Comparison of ENCODE assay signal across 8 cellular contexts in genomic region chr12:54282949-54283593, GRCh38. TPM values are rescaled to one million over a fixed set of nuclear protein-coding genes. Genes with fewer than 3 reads are reported as not detected.
DNase-seq lines count a peak whose midpoint lies in the region; ATAC-seq, FAIRE-seq and TF ChIP-seq lines count a peak whose summit lies in the region.

No MANE protein-coding gene starts in this region.

- H3K27ac ChIP-seq in heart right ventricle (peak overlapping the region in 2 of 10 donors; percentile 33 to 94), HepG2 (ENCODE audit: extremely low read length, insufficient read depth, low read length) (no peak overlapping the region), upper lobe of right lung (no peak overlapping the region)

- no peak for TF ChIP-seq RAD21 in HepG2 (CRISPR knock-in tag; IDR thresholded peaks at IDR 0.05)

- TF ChIP-seq POLR2A in HepG2 (IDR thresholded peaks at IDR 0.05; ENCODE audit: insufficient read depth in 1 of 2, low read depth in 2 of 2, low read length in 2 of 2) = peak; percentile 14 to 58; a peak in 1 of 4 replicates

- H3K4me1 ChIP-seq in heart right ventricle (peaks cover 18 to 76% (median 67%) of the 10 kb centered on the region in 9 donors), HepG2 (ENCODE audit: insufficient read depth, low read length) (peaks cover 55% of the 10 kb centered on the region), upper lobe of right lung (peaks cover 63% of the 10 kb centered on the region)

- peaks cover 65% of the 10 kb centered on the region for H4K20me1 ChIP-seq in HepG2 (ENCODE audit: insufficient read depth, low read length)

- no peak for DNase-seq in heart right ventricle
- no peak for DNase-seq in left cardiac atrium
- peak; percentile 44 for DNase-seq in activated naive CD4-positive, alpha-beta T cell treated with anti-CD3 and anti-CD28 coated beads, Interleukin-2, amount 50 U/mL, for 16 hours
- no peak for DNase-seq in HepG2 (ENCODE audit: low spot score)
- DNase-seq in upper lobe of right lung = no peak
- DNase-seq in UCSD-AML1 (lab: John Stamatoyannopoulos, UW; ENCODE audit: unreplicated experiment) = no peak
- DNase-seq in SK-N-DZ (ENCODE audit: low spot score) = no peak

- H2AFZ ChIP-seq in HepG2 (ENCODE audit: low read length) = no peak overlapping the region

- H3K4me3 ChIP-seq in heart right ventricle (peak overlapping the region in 8 of 10 donors; percentile 0 to 88 (median 74)), HepG2 (replicated peaks in 1 of 3; ENCODE audit: insufficient read depth in 1 of 3, low read depth in 2 of 3, low read length in 3 of 3) (peak overlapping the region; percentile 73 to 79 (median 76)), upper lobe of right lung (peak overlapping the region; percentile 95)

- peaks cover 0 to 68% (median 46%) of the 10 kb centered on the region in 9 donors for H3K36me3 ChIP-seq in heart right ventricle
- peaks cover 13 to 59% of the 10 kb centered on the region in 2 experiments for H3K36me3 ChIP-seq in HepG2 (replicated peaks in 1 of 2; ENCODE audit: control insufficient read depth in 1 of 2, insufficient read depth in 2 of 2, low read length in 2 of 2)
- H3K36me3 ChIP-seq in upper lobe of right lung = peaks cover 65% of the 10 kb centered on the region

- no peak for FAIRE-seq in HepG2 (lab: Jason Lieb, UNC)

- WGBS in heart right ventricle, 2 donors = 30 to 35% methylated on average over 11 of the region's 11 CpGs
- 51% methylated on average over 11 of the region's 11 CpGs for WGBS in HepG2 (ENCODE audit: low lambda C conversion rate)

- peak overlapping the region; percentile 79 for H3K4me2 ChIP-seq in HepG2 (ENCODE audit: low read depth, low read length)

- TF ChIP-seq EP300 in HepG2 (IDR thresholded peaks at IDR 0.05; ENCODE audit: low read depth in 2 of 2, low read length in 2 of 2) = no peak
- TF ChIP-seq EP300 in HepG2 (CRISPR knock-in tag; IDR thresholded peaks at IDR 0.05; ENCODE audit: borderline replicate concordance) = no peak

- in situ Hi-C loops in HepG2 (cut with HindIII; ENCODE audit: extremely low pct_ligation_motif_present, low pct_unique_long_range_greater_than_20kb) = loop anchor here (5.0 kb wide), 1 partner anchor 44 kb away; the partner anchor contains the start of gene COPZ1

- H3K27me3 ChIP-seq in heart right ventricle (no peaks in the 10 kb centered on the region), HepG2 (ENCODE audit: control insufficient read depth in 1 of 2, insufficient read depth in 2 of 2, low read length in 2 of 2) (no peaks in the 10 kb centered on the region; a peak in 1 of 5 replicates), upper lobe of right lung (no peaks in the 10 kb centered on the region)

- BruUV-seq in HepG2 (replicated peaks; lab: Mats Ljungman, UMichigan) = no TSS peak

- H3K9me3 ChIP-seq in heart right ventricle (no peaks in the 10 kb centered on the region), HepG2 (ENCODE audit: low read length) (no peaks in the 10 kb centered on the region), upper lobe of right lung (no peaks in the 10 kb centered on the region)

- H3K9ac ChIP-seq in HepG2 (ENCODE audit: insufficient read depth, low read depth, low read length) = peak overlapping the region; percentile 100

- CTCF ChIA-PET in HepG2 (lab: Yijun Ruan, JAX; ENCODE audit: low intra/inter-chr PET ratio, low total read pairs) = no interaction called here

- TF ChIP-seq CTCF in heart right ventricle (IDR thresholded peaks at IDR 0.05) (no peak), HepG2 (CRISPR knock-in tag; IDR thresholded peaks at IDR 0.05) (no peak), upper lobe of right lung (IDR thresholded peaks at IDR 0.05) (no peak)

- POLR2A ChIA-PET in HepG2 (lab: Yijun Ruan, JAX) = interaction anchor here (1.5 to 5.2 kb wide), 4 partner anchors 11 to 76 kb away, joined by 7 to 65 read pairs (median 13); partner anchors contain the start of genes COPZ1 and NFE2

- ATAC-seq in heart right ventricle = no peak
- no peak for ATAC-seq in left cardiac atrium
- no peak for ATAC-seq in HepG2
- ATAC-seq in upper lobe of right lung = no peak
- no peak for ATAC-seq in HG03045 (IDR thresholded peaks at IDR 0.05; ENCODE audit: unreplicated experiment)

- peaks cover 55% of the 10 kb centered on the region for H3K79me2 ChIP-seq in HepG2 (ENCODE audit: insufficient read depth, low read length)

- intact Hi-C loops in heart right ventricle (cut with DNase I) (loop anchor here in 4 of 10 donors (5.0 to 10.0 kb wide), 4 partner anchors 39 to 84 kb away; partner anchors contain the start of gene GPR84 (in 1 of the 4)), left cardiac atrium (cut with DNase I) (no loop called here), HepG2 (cut with micrococcal nuclease; ENCODE audit: unreplicated experiment) (no loop called here), upper lobe of right lung (cut with DNase I) (no loop called here)

RNA-seq across cellular contexts. Expression of gene HNRNPA1, which starts 2.5 kb away (rescaled TPM):
- total RNA-seq in heart right ventricle (100 to 1,000 TPM; 419 to 538 (median 462) TPM), left cardiac atrium (100 to 1,000 TPM; 431 to 588 TPM), HepG2 (2016; rRNA removed; fragmentation: Illumina TruSeq; extraction: Trizol) (1,820 and 2,673 TPM in 2 replicates), upper lobe of right lung (498 TPM)
- polyA plus RNA-seq in heart right ventricle (100 to 1,000 TPM; 353 to 641 TPM), HepG2 (2011; rRNA removed) (480 and 535 TPM in 2 replicates)
- 661 and 834 TPM in 2 replicates for total RNA-seq in HepG2 (2016; cell fraction: cytosol; rRNA removed; fragmentation: Illumina TruSeq; extraction: Trizol; ENCODE audit: low read depth)
- total RNA-seq in HepG2 (2016; cell fraction: insoluble cytoplasmic fraction; rRNA removed; fragmentation: Illumina TruSeq; extraction: Trizol) = 1,900 and 2,565 TPM in 2 replicates
- 1,646 and 2,012 TPM in 2 replicates for total RNA-seq in HepG2 (2016; cell fraction: membrane; rRNA removed; fragmentation: Illumina TruSeq; extraction: Trizol)
- total RNA-seq in HepG2 (2016; cell fraction: nucleus; rRNA removed; fragmentation: Illumina TruSeq; extraction: Trizol) = 924 and 962 TPM in 2 replicates
- polyA plus RNA-seq in HepG2 (2011; cell fraction: cytosol; rRNA removed) = 613 and 623 TPM in 2 replicates
- 402 and 463 TPM in 2 replicates for polyA plus RNA-seq in HepG2 (2011; cell fraction: nucleus; rRNA removed)
- 1,081 and 1,908 TPM in 2 replicates for polyA plus RNA-seq in HepG2 (2012)
- 1,228 and 1,423 TPM in 2 replicates for polyA plus RNA-seq in HepG2 (2016; cell fraction: cytosol; fragmentation: Illumina TruSeq; extraction: Trizol; ENCODE audit: low read depth)
- 4,120 and 4,455 TPM in 2 replicates for polyA plus RNA-seq in HepG2 (2016; cell fraction: insoluble cytoplasmic fraction; fragmentation: Illumina TruSeq; extraction: Trizol; ENCODE audit: low read depth)
- polyA plus RNA-seq in HepG2 (2016; cell fraction: membrane; fragmentation: Illumina TruSeq; extraction: Trizol; ENCODE audit: low read depth) = 2,490 and 3,014 TPM in 2 replicates
- polyA plus RNA-seq in HepG2 (2016; cell fraction: nucleus; fragmentation: Illumina TruSeq; extraction: Trizol; ENCODE audit: insufficient read depth, low read depth) = 1,903 and 1,961 TPM in 2 replicates
- polyA minus RNA-seq in HepG2 (2011; rRNA and poly(A)+ RNA removed; ENCODE audit: low replicate concordance) = 314 and 476 TPM in 2 replicates
- 569 and 577 TPM in 2 replicates for polyA minus RNA-seq in HepG2 (2011; cell fraction: cytosol; rRNA and poly(A)+ RNA removed)
- 681 and 757 TPM in 2 replicates for polyA minus RNA-seq in HepG2 (2011; cell fraction: nucleus; rRNA and poly(A)+ RNA removed)
- 1,254 and 1,728 TPM in 2 replicates for polyA plus RNA-seq in SK-N-DZ (2014; cell fraction: cytosol; rRNA removed)
- 616 and 1,253 TPM in 2 replicates for polyA plus RNA-seq in SK-N-DZ (2014; cell fraction: nucleus; rRNA removed)

RNA-seq across cellular contexts. Expression of gene CBX5, which starts 3.1 kb away (rescaled TPM):
- 10 to 100 TPM; 44.4 to 53.5 (median 49.7) TPM for total RNA-seq in heart right ventricle
- polyA plus RNA-seq in heart right ventricle = 10 to 100 TPM; 13.4 to 19.2 TPM
- 10 to 100 TPM; 50.8 to 55.7 TPM for total RNA-seq in left cardiac atrium
- total RNA-seq in HepG2 (2016; rRNA removed; fragmentation: Illumina TruSeq; extraction: Trizol) = 22.2 and 45.4 TPM in 2 replicates
- total RNA-seq in HepG2 (2016; cell fraction: cytosol; rRNA removed; fragmentation: Illumina TruSeq; extraction: Trizol; ENCODE audit: low read depth) = 3.0 TPM in 2 replicates
- 20.1 and 44.7 TPM in 2 replicates for total RNA-seq in HepG2 (2016; cell fraction: insoluble cytoplasmic fraction; rRNA removed; fragmentation: Illumina TruSeq; extraction: Trizol)
- total RNA-seq in HepG2 (2016; cell fraction: membrane; rRNA removed; fragmentation: Illumina TruSeq; extraction: Trizol) = 9.1 and 9.7 TPM in 2 replicates
- total RNA-seq in HepG2 (2016; cell fraction: nucleus; rRNA removed; fragmentation: Illumina TruSeq; extraction: Trizol) = 19.3 and 21.1 TPM in 2 replicates
- 10.5 and 16.0 TPM in 2 replicates for polyA plus RNA-seq in HepG2 (2011; rRNA removed)
- 6.7 and 8.9 TPM in 2 replicates for polyA plus RNA-seq in HepG2 (2011; cell fraction: cytosol; rRNA removed)
- 5.7 and 6.4 TPM in 2 replicates for polyA plus RNA-seq in HepG2 (2011; cell fraction: nucleus; rRNA removed)
- 8.5 and 12.6 TPM in 2 replicates for polyA plus RNA-seq in HepG2 (2012)
- 5.0 and 5.3 TPM in 2 replicates for polyA plus RNA-seq in HepG2 (2016; cell fraction: cytosol; fragmentation: Illumina TruSeq; extraction: Trizol; ENCODE audit: low read depth)
- polyA plus RNA-seq in HepG2 (2016; cell fraction: insoluble cytoplasmic fraction; fragmentation: Illumina TruSeq; extraction: Trizol; ENCODE audit: low read depth) = 32.3 and 33.7 TPM in 2 replicates
- polyA plus RNA-seq in HepG2 (2016; cell fraction: membrane; fragmentation: Illumina TruSeq; extraction: Trizol; ENCODE audit: low read depth) = 6.0 and 6.2 TPM in 2 replicates
- polyA plus RNA-seq in HepG2 (2016; cell fraction: nucleus; fragmentation: Illumina TruSeq; extraction: Trizol; ENCODE audit: insufficient read depth, low read depth) = 17.7 and 19.9 TPM in 2 replicates
- polyA minus RNA-seq in HepG2 (2011; rRNA and poly(A)+ RNA removed; ENCODE audit: low replicate concordance) = 23.7 and 77.0 TPM in 2 replicates
- 20.8 and 23.0 TPM in 2 replicates for polyA minus RNA-seq in HepG2 (2011; cell fraction: cytosol; rRNA and poly(A)+ RNA removed)
- polyA minus RNA-seq in HepG2 (2011; cell fraction: nucleus; rRNA and poly(A)+ RNA removed) = 16.2 and 18.3 TPM in 2 replicates
- 52.3 TPM for total RNA-seq in upper lobe of right lung
- 64.8 and 65.8 TPM in 2 replicates for polyA plus RNA-seq in SK-N-DZ (2014; cell fraction: cytosol; rRNA removed)
- 27.8 and 50.7 TPM in 2 replicates for polyA plus RNA-seq in SK-N-DZ (2014; cell fraction: nucleus; rRNA removed)

RNA-seq across cellular contexts. Expression of gene NFE2, which starts 17.7 kb away (rescaled TPM):
- total RNA-seq in heart right ventricle (1 to 10 TPM in 1 of 10 donors, under 1 TPM in 8, not detected in 1; 0.17 to 1.4 (median 0.50) TPM), left cardiac atrium (1 to 10 TPM; 1.0 to 1.6 TPM), HepG2 (2016; rRNA removed; fragmentation: Illumina TruSeq; extraction: Trizol) (7.8 and 8.5 TPM in 2 replicates), upper lobe of right lung (7.5 TPM)
- polyA plus RNA-seq in heart right ventricle (under 1 TPM in 1 of 2 donors, not detected in 1; 0.28 TPM), HepG2 (2011; rRNA removed) (4.1 and 4.5 TPM in 2 replicates)
- total RNA-seq in HepG2 (2016; cell fraction: cytosol; rRNA removed; fragmentation: Illumina TruSeq; extraction: Trizol; ENCODE audit: low read depth) = 2.9 and 3.4 TPM in 2 replicates
- 7.5 and 8.1 TPM in 2 replicates for total RNA-seq in HepG2 (2016; cell fraction: insoluble cytoplasmic fraction; rRNA removed; fragmentation: Illumina TruSeq; extraction: Trizol)
- total RNA-seq in HepG2 (2016; cell fraction: membrane; rRNA removed; fragmentation: Illumina TruSeq; extraction: Trizol) = 6.2 and 6.6 TPM in 2 replicates
- total RNA-seq in HepG2 (2016; cell fraction: nucleus; rRNA removed; fragmentation: Illumina TruSeq; extraction: Trizol) = 5.7 and 6.3 TPM in 2 replicates
- 2.5 and 3.0 TPM in 2 replicates for polyA plus RNA-seq in HepG2 (2011; cell fraction: cytosol; rRNA removed)
- polyA plus RNA-seq in HepG2 (2011; cell fraction: nucleus; rRNA removed) = 3.5 and 3.8 TPM in 2 replicates
- polyA plus RNA-seq in HepG2 (2012) = 1.3 and 1.8 TPM in 2 replicates
- polyA plus RNA-seq in HepG2 (2016; cell fraction: cytosol; fragmentation: Illumina TruSeq; extraction: Trizol; ENCODE audit: low read depth) = 1.9 and 3.1 TPM in 2 replicates
- polyA plus RNA-seq in HepG2 (2016; cell fraction: insoluble cytoplasmic fraction; fragmentation: Illumina TruSeq; extraction: Trizol; ENCODE audit: low read depth) = 10.3 and 10.9 TPM in 2 replicates
- 3.7 and 4.5 TPM in 2 replicates for polyA plus RNA-seq in HepG2 (2016; cell fraction: membrane; fragmentation: Illumina TruSeq; extraction: Trizol; ENCODE audit: low read depth)
- 11.6 and 14.3 TPM in 2 replicates for polyA plus RNA-seq in HepG2 (2016; cell fraction: nucleus; fragmentation: Illumina TruSeq; extraction: Trizol; ENCODE audit: insufficient read depth, low read depth)
- polyA minus RNA-seq in HepG2 (2011; rRNA and poly(A)+ RNA removed; ENCODE audit: low replicate concordance) = 1.7 and 3.8 TPM in 2 replicates
- polyA minus RNA-seq in HepG2 (2011; cell fraction: cytosol; rRNA and poly(A)+ RNA removed) = 0.49 and 2.3 TPM in 2 replicates
- 1.0 and 1.7 TPM in 2 replicates for polyA minus RNA-seq in HepG2 (2011; cell fraction: nucleus; rRNA and poly(A)+ RNA removed)
- 0.15 and 0.51 TPM in 2 replicates for polyA plus RNA-seq in SK-N-DZ (2014; cell fraction: cytosol; rRNA removed)
- polyA plus RNA-seq in SK-N-DZ (2014; cell fraction: nucleus; rRNA removed) = 0.47 TPM in 1 of 2 replicates, not detected in the other

RNA-seq across cellular contexts. Expression of gene COPZ1, which starts 41.9 kb away (rescaled TPM):
- total RNA-seq in heart right ventricle = 100 to 1,000 TPM; 111 to 143 (median 131) TPM
- polyA plus RNA-seq in heart right ventricle = 100 to 1,000 TPM in 1 of 2 donors, 10 to 100 TPM in 1; 64.0 to 152 TPM
- 100 to 1,000 TPM; 118 to 131 TPM for total RNA-seq in left cardiac atrium
- 125 and 201 TPM in 2 replicates for total RNA-seq in HepG2 (2016; rRNA removed; fragmentation: Illumina TruSeq; extraction: Trizol)
- total RNA-seq in HepG2 (2016; cell fraction: cytosol; rRNA removed; fragmentation: Illumina TruSeq; extraction: Trizol; ENCODE audit: low read depth) = 20.4 and 22.6 TPM in 2 replicates
- total RNA-seq in HepG2 (2016; cell fraction: insoluble cytoplasmic fraction; rRNA removed; fragmentation: Illumina TruSeq; extraction: Trizol) = 123 and 217 TPM in 2 replicates
- 45.5 and 48.0 TPM in 2 replicates for total RNA-seq in HepG2 (2016; cell fraction: membrane; rRNA removed; fragmentation: Illumina TruSeq; extraction: Trizol)
- total RNA-seq in HepG2 (2016; cell fraction: nucleus; rRNA removed; fragmentation: Illumina TruSeq; extraction: Trizol) = 42.3 and 53.2 TPM in 2 replicates
- 134 and 184 TPM in 2 replicates for polyA plus RNA-seq in HepG2 (2011; rRNA removed)
- polyA plus RNA-seq in HepG2 (2011; cell fraction: cytosol; rRNA removed) = 121 and 141 TPM in 2 replicates
- 41.8 and 48.0 TPM in 2 replicates for polyA plus RNA-seq in HepG2 (2011; cell fraction: nucleus; rRNA removed)
- 118 and 217 TPM in 2 replicates for polyA plus RNA-seq in HepG2 (2012)
- polyA plus RNA-seq in HepG2 (2016; cell fraction: cytosol; fragmentation: Illumina TruSeq; extraction: Trizol; ENCODE audit: low read depth) = 37.1 and 37.6 TPM in 2 replicates
- polyA plus RNA-seq in HepG2 (2016; cell fraction: insoluble cytoplasmic fraction; fragmentation: Illumina TruSeq; extraction: Trizol; ENCODE audit: low read depth) = 312 and 355 TPM in 2 replicates
- polyA plus RNA-seq in HepG2 (2016; cell fraction: membrane; fragmentation: Illumina TruSeq; extraction: Trizol; ENCODE audit: low read depth) = 61.8 and 63.8 TPM in 2 replicates
- 112 and 113 TPM in 2 replicates for polyA plus RNA-seq in HepG2 (2016; cell fraction: nucleus; fragmentation: Illumina TruSeq; extraction: Trizol; ENCODE audit: insufficient read depth, low read depth)
- polyA minus RNA-seq in HepG2 (2011; rRNA and poly(A)+ RNA removed; ENCODE audit: low replicate concordance) = 102 and 206 TPM in 2 replicates
- 105 and 134 TPM in 2 replicates for polyA minus RNA-seq in HepG2 (2011; cell fraction: cytosol; rRNA and poly(A)+ RNA removed)
- polyA minus RNA-seq in HepG2 (2011; cell fraction: nucleus; rRNA and poly(A)+ RNA removed) = 37.2 and 53.7 TPM in 2 replicates
- 125 TPM for total RNA-seq in upper lobe of right lung
- 181 and 301 TPM in 2 replicates for polyA plus RNA-seq in SK-N-DZ (2014; cell fraction: cytosol; rRNA removed)
- polyA plus RNA-seq in SK-N-DZ (2014; cell fraction: nucleus; rRNA removed) = 131 and 141 TPM in 2 replicates
